22 cellular contexts compared by ENCODE assay signal in genomic region chr1:203366476-203366875, GRCh38. TPM values are rescaled to one million over a fixed set of nuclear protein-coding genes. Genes with fewer than 3 reads are reported as not detected.
A peak's percentile ranks its signal among the peaks of the same experiment; 100 is the strongest.
DNase-seq lines count a peak whose midpoint lies in the region; FAIRE-seq and TF ChIP-seq lines count a peak whose summit lies in the region.
"Had no signal": no experiment of that assay in that cellular context is flagged by ENCODE, and none has a peak within 500 bp of the region (broad histone marks: within the 10 kb centered on the region; RNA-seq: fewer than 3 reads in every experiment).

No MANE protein-coding gene starts in this region.

- no peak for TF ChIP-seq CTCF in neural progenitor cell (IDR thresholded peaks at IDR 0.05)

- H3K27me3 ChIP-seq in neural progenitor cell, result peaks cover 3% of the 10 kb centered on the region

- no peaks in the 10 kb centered on the region for H3K9me3 ChIP-seq in neural progenitor cell (ENCODE audit: low read depth)
- H3K9me3 ChIP-seq: SK-N-SH had no signal

- no peaks in the 10 kb centered on the region for H3K9me3 Mint-ChIP-seq in neural progenitor cell
- H3K9me3 Mint-ChIP-seq: CD8-positive, alpha-beta T cell had no signal

- no peak overlapping the region for H3K4me3 ChIP-seq in neural progenitor cell
- H3K4me3 ChIP-seq: GM12878, GM23248 had no signal

- H3K36me3 ChIP-seq in neural progenitor cell, result no peaks in the 10 kb centered on the region

- no peak overlapping the region for H3K4me2 ChIP-seq in neural progenitor cell
- H3K4me2 ChIP-seq: SK-N-SH had no signal

- H3K4me1 Mint-ChIP-seq in neural progenitor cell, result peaks cover 29% of the 10 kb centered on the region

- H3K27ac Mint-ChIP-seq in neural progenitor cell, result peak overlapping the region; percentile 13
- H3K27ac Mint-ChIP-seq: CD8-positive, alpha-beta T cell had no signal

- H2AFZ ChIP-seq in neural progenitor cell (replicated peaks), result no peak overlapping the region
- H2AFZ ChIP-seq: GM23248 had no signal

- H3K27ac ChIP-seq in caudate nucleus (ENCODE audit: low read depth, low read length) (peak overlapping the region; percentile 9), neural progenitor cell (no peak overlapping the region)
- H3K27ac ChIP-seq: 22Rv1, GM23248 had no signal

- H3K36me3 Mint-ChIP-seq in neural progenitor cell, result no peaks in the 10 kb centered on the region
- H3K36me3 Mint-ChIP-seq: CD8-positive, alpha-beta T cell had no signal

- H3K79me2 ChIP-seq in neural progenitor cell (ENCODE audit: low read depth), result no peaks in the 10 kb centered on the region

- peaks cover 8% of the 10 kb centered on the region for H3F3A ChIP-seq in neural progenitor cell (ENCODE audit: low read depth)

- H3K27me3 Mint-ChIP-seq in neural progenitor cell (ENCODE audit: insufficient read depth, low read depth), result peaks cover 2% of the 10 kb centered on the region

- no peak for FAIRE-seq in urothelium cell line (lab: Jason Lieb, UNC)
- FAIRE-seq: GM12878 had no signal

- peaks cover 20% of the 10 kb centered on the region for H3K4me1 ChIP-seq in neural progenitor cell

- DNase-seq in DMS153 treated with DMSO at 0.1 percent for 48 hours (lab: John Stamatoyannopoulos, UW; ENCODE audit: unreplicated experiment) (peak; percentile 59), DMS153 (lab: John Stamatoyannopoulos, UW) (no peak), M059J (ENCODE audit: low read depth) (peak; percentile 32), caudate nucleus (lab: John Stamatoyannopoulos, UW) (no peak), neural progenitor cell (ENCODE audit: low spot score) (no peak), NCI-H187 (lab: John Stamatoyannopoulos, UW) (no peak), urothelium cell line (ENCODE audit: low spot score) (no peak), midbrain (lab: John Stamatoyannopoulos, UW) (no peak)
- DNase-seq: ACHN; AML-193; Calu3; CD8-positive, alpha-beta T cell; DMS79; GM23248; HCEC 1CT; KG1; NCI-H226; SIG-M5; SK-N-SH had no signal

- H3K4me3 Mint-ChIP-seq in neural progenitor cell, result no peak overlapping the region
- H3K4me3 Mint-ChIP-seq: CD8-positive, alpha-beta T cell had no signal

- no peak overlapping the region for H3K9ac ChIP-seq in neural progenitor cell
- H3K9ac ChIP-seq: GM23248, SK-N-SH had no signal

- no peaks in the 10 kb centered on the region for H4K20me1 ChIP-seq in neural progenitor cell (ENCODE audit: low read depth)

RNA-seq across cellular contexts. Expression of gene FMOD, which starts 15.6 kb away (rescaled TPM):
- total RNA-seq in M059J (2014; rRNA removed; shearing (Covaris generic)), result not detected in 2 replicates
- 0.19 TPM in 1 of 2 replicates, not detected in the other for total RNA-seq in neural progenitor cell (ENCODE audit: low replicate concordance)
- total RNA-seq: Calu3; CD8-positive, alpha-beta T cell; HT1080 had no signal

Comparison
In these comparisons a context has a peak if more than half of its experiments do, and no peak if none do; other contexts are left out.
1. DNase-seq: peak in DMS153 treated with DMSO at 0.1 percent for 48 hours (single experiment) and M059J (single experiment); none in DMS153 (single experiment), caudate nucleus (0 of 61), neural progenitor cell (single experiment), NCI-H187 (0 of 2), urothelium cell line (single experiment) and midbrain (single experiment).